ENCODE assay signal across 9 cellular contexts in genomic region chr19:46112527-46112926, GRCh38. TPM values are rescaled to one million over a fixed set of nuclear protein-coding genes. Genes with fewer than 3 reads are reported as not detected.
"Had no signal": no experiment of that assay in that cellular context is flagged by ENCODE, and none has a peak within 500 bp of the region (broad histone marks: within the 10 kb centered on the region; RNA-seq: fewer than 3 reads in every experiment).

No MANE protein-coding gene starts in this region.

- H3K4me3 ChIP-seq: GM23338 had no signal

- H3K4me2 ChIP-seq: GM23338 had no signal

- H3K36me3 Mint-ChIP-seq: IgD-negative memory B cell had no signal

- ATAC-seq: GM23338, HepG2 had no signal

- H3K9me3 Mint-ChIP-seq: GM23338, IgD-negative memory B cell had no signal

- FAIRE-seq: H1, H54, HepG2 had no signal

- H3K4me3 Mint-ChIP-seq: GM23338, H9 had no signal

- DNase-seq: H9, HCEC 1CT, KBM-7 had no signal

- H3K4me1 Mint-ChIP-seq: IgD-negative memory B cell had no signal

- H3K27ac Mint-ChIP-seq: GM23338, H9, IgD-negative memory B cell had no signal

RNA-seq across cellular contexts. Expression of gene IGFL3, which starts 12.0 kb away (rescaled TPM):
- total RNA-seq: GM23338, H1, H9, HepG2, HT-29 had no signal
- polyA plus RNA-seq: GM23338, HepG2, IgD-negative memory B cell had no signal

RNA-seq across cellular contexts. Expression of gene IGFL2, which starts 35.5 kb away (rescaled TPM):
- total RNA-seq: GM23338, H1, H9, HepG2 had no signal
- polyA plus RNA-seq: GM23338, H1, HepG2, IgD-negative memory B cell had no signal
